ENCODE assay signal across 8 cellular contexts in the genomic region with DNA sequence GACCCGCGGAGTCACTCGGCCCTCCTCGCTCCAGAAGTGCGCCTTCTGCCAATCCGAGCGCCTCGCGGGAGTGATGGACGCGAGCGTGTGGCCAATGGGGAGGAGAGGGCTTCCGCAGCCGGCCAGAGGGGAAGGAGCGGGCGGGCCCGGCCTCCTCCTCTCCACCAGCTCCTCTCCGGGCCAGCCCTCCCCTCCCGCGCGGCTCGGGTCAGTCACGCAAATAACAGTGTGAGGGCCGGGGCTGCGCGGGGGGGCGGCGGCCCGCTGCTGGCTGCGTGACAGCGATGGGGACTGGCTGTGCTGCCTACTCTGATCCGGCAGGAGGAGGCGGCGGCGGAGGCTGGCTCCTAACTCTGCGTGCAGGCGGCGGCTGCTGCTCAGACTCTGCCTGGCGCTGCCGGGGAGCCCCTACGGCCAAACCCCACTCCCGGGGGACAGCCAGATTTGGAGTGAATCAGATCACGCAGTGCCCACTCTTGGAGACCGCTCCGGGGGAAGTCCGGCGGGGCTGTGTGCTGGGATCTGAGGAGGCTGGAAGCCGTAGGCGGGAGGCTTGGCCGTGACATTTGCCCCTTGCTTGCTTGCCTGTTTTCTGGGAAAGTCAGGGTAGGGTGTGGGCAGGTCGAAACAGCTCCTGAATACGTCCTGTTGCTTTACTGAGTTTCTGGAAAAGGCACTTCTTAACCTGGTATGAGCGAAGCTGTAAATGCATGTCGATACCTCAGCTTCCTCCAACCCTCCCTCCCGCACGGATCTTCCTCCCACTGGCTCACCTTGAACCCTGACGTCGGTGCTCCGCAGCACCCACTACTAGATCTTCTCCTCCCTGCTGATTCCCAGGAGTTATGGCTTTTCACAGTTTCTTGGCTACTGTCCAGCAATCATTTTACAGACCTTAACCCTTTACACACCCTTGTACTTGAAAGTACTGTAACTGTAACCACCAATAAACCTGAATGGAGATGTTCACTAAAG.
DNase-seq lines count a peak whose midpoint lies in the region; ATAC-seq and TF ChIP-seq lines count a peak whose summit lies in the region.

No MANE protein-coding gene starts in this region.

- DNase-seq in 8988T (peak; percentile 85), GM10266 (ENCODE audit: extremely low spot score) (no peak), HAP-1 (ENCODE audit: low spot score in 2 of 2) (peak; percentile 64), cortex of kidney (lab: John Stamatoyannopoulos, UW) (peak; percentile 100), left lung (peak in 1 of 2 donors; percentile 99)
- peak in 1 of 2 donors; percentile 95 for DNase-seq in stimulated activated naive CD8-positive, alpha-beta T cell treated with anti-CD3 and anti-CD28 coated beads, Interleukin-15, amount 100 ng/mL, for 72 hours

- H3K4me2 ChIP-seq in Loucy (ENCODE audit: low read depth, low read length, poor library complexity, severe bottlenecking), result peak overlapping the region; percentile 85
- peak overlapping the region; percentile 86 for H3K4me2 ChIP-seq in SU-DHL-6 (ENCODE audit: low read depth, low read length, poor library complexity, severe bottlenecking)

- H3K4me3 Mint-ChIP-seq in stimulated activated naive CD8-positive, alpha-beta T cell treated with anti-CD3 and anti-CD28 coated beads, Interleukin-15, amount 100 ng/mL, for 72 hours, result peak overlapping the region; percentile 90 to 93

- H3K9ac ChIP-seq in Loucy (ENCODE audit: low read depth, low read length, poor library complexity, severe bottlenecking) (peak overlapping the region; percentile 87), SU-DHL-6 (ENCODE audit: low read length) (peak overlapping the region; percentile 90)

- no peaks in the 10 kb centered on the region for H4K20me1 ChIP-seq in Loucy (ENCODE audit: insufficient read depth, low read length, poor library complexity, severe bottlenecking)
- H4K20me1 ChIP-seq in SU-DHL-6 (ENCODE audit: low read depth, low read length), result no peaks in the 10 kb centered on the region

- peaks cover 14% of the 10 kb centered on the region for H3K4me1 ChIP-seq in HAP-1
- peaks cover 25% of the 10 kb centered on the region for H3K4me1 ChIP-seq in Loucy (ENCODE audit: insufficient read depth, low read length, poor library complexity, severe bottlenecking)
- peaks cover 8 to 30% of the 10 kb centered on the region in 2 donors for H3K4me1 ChIP-seq in left lung

- H3K27me3 ChIP-seq in HAP-1 (ENCODE audit: low read depth), result no peaks in the 10 kb centered on the region
- H3K27me3 ChIP-seq in Loucy (ENCODE audit: insufficient read depth, low read length, poor library complexity, severe bottlenecking), result no peaks in the 10 kb centered on the region
- no peaks in the 10 kb centered on the region for H3K27me3 ChIP-seq in SU-DHL-6 (ENCODE audit: low read length)
- no peaks in the 10 kb centered on the region for H3K27me3 ChIP-seq in left lung

- H3K27ac Mint-ChIP-seq in stimulated activated naive CD8-positive, alpha-beta T cell treated with anti-CD3 and anti-CD28 coated beads, Interleukin-15, amount 100 ng/mL, for 72 hours, result peak overlapping the region; percentile 64 to 99

- H3K9me3 Mint-ChIP-seq in stimulated activated naive CD8-positive, alpha-beta T cell treated with anti-CD3 and anti-CD28 coated beads, Interleukin-15, amount 100 ng/mL, for 72 hours, result no peaks in the 10 kb centered on the region

- H3K79me2 ChIP-seq in Loucy (ENCODE audit: insufficient read depth, low read length), result peaks cover 29% of the 10 kb centered on the region
- H3K79me2 ChIP-seq in SU-DHL-6 (ENCODE audit: insufficient read depth, low read length), result peaks cover 17% of the 10 kb centered on the region; the same call in 1 of the 2 replicates

- H3K9me2 ChIP-seq in Loucy (replicated peaks; ENCODE audit: low read depth, low read length) (no peaks in the 10 kb centered on the region), SU-DHL-6 (replicated peaks; ENCODE audit: insufficient read depth, low read length) (no peaks in the 10 kb centered on the region)

- H3K9me3 ChIP-seq in HAP-1 (peaks cover 2% of the 10 kb centered on the region; the same call in 1 of the 2 replicates), Loucy (ENCODE audit: insufficient read depth, low read depth, low read length) (no peaks in the 10 kb centered on the region), SU-DHL-6 (ENCODE audit: insufficient read depth, low read length) (no peaks in the 10 kb centered on the region), left lung (no peaks in the 10 kb centered on the region)

- TF ChIP-seq CTCF in GM10266 (IDR thresholded peaks at IDR 0.05; ENCODE audit: control insufficient read depth, insufficient read depth, low read depth, missing control alignments), result peak; percentile 17
- TF ChIP-seq CTCF in Loucy (conservative IDR thresholded peaks at IDR 0.05; ENCODE audit: low read length), result no peak
- TF ChIP-seq CTCF in SU-DHL-6 (IDR thresholded peaks at IDR 0.05; ENCODE audit: insufficient read depth, low read length, poor library complexity, severe bottlenecking), result no peak
- peak; percentile 34 to 54 for TF ChIP-seq CTCF in left lung (IDR thresholded peaks at IDR 0.05)

- H3F3A ChIP-seq in Loucy (ENCODE audit: low read depth) (peaks cover 9% of the 10 kb centered on the region; the same call in 1 of the 2 replicates), SU-DHL-6 (ENCODE audit: insufficient read depth) (peaks cover 21% of the 10 kb centered on the region; the same call in 1 of the 2 replicates)

- H2AFZ ChIP-seq in Loucy (ENCODE audit: low read length) (peak overlapping the region; percentile 87), SU-DHL-6 (ENCODE audit: low read depth, low read length, severe bottlenecking) (peak overlapping the region; percentile 68)

- ATAC-seq in left lung, result peak; percentile 91
- peak; percentile 61 for ATAC-seq in stimulated activated naive CD8-positive, alpha-beta T cell treated with anti-CD3 and anti-CD28 coated beads, Interleukin-15, amount 100 ng/mL, for 72 hours

- intact Hi-C loops in left lung (cut with DNase I), result loop anchor here in 1 of 2 donors (5.0 to 10.0 kb wide), 2 partner anchors 99 to 113 kb away; a partner anchor contains a TSS

- H3K27me3 Mint-ChIP-seq in stimulated activated naive CD8-positive, alpha-beta T cell treated with anti-CD3 and anti-CD28 coated beads, Interleukin-15, amount 100 ng/mL, for 72 hours, result no peaks in the 10 kb centered on the region

- peak overlapping the region; percentile 31 for H3K27ac ChIP-seq in SU-DHL-6 (ENCODE audit: low read depth, low read length)
- peak overlapping the region; percentile 98 for H3K27ac ChIP-seq in left lung

- no peaks in the 10 kb centered on the region for H3K36me3 ChIP-seq in HAP-1 (replicated peaks)
- no peaks in the 10 kb centered on the region for H3K36me3 ChIP-seq in Loucy (ENCODE audit: insufficient read depth, low read length)
- no peaks in the 10 kb centered on the region; the same call in 1 of the 2 replicates for H3K36me3 ChIP-seq in SU-DHL-6 (ENCODE audit: low read length)
- no peaks in the 10 kb centered on the region for H3K36me3 ChIP-seq in left lung

- peak overlapping the region; percentile 66 for H3K4me3 ChIP-seq in HAP-1
- H3K4me3 ChIP-seq in Loucy (ENCODE audit: low read length, poor library complexity, severe bottlenecking), result peak overlapping the region; percentile 92
- H3K4me3 ChIP-seq in SU-DHL-6 (ENCODE audit: insufficient read depth, low read length, poor library complexity, severe bottlenecking), result peak overlapping the region; percentile 74
- peak overlapping the region; percentile 65 to 69 for H3K4me3 ChIP-seq in left lung

- in situ Hi-C loops in HAP-1 (cut with MboI; ENCODE audit: low sequenced_read_pairs), result no loop called here

- H3K4me1 Mint-ChIP-seq in stimulated activated naive CD8-positive, alpha-beta T cell treated with anti-CD3 and anti-CD28 coated beads, Interleukin-15, amount 100 ng/mL, for 72 hours, result peaks cover 23% of the 10 kb centered on the region

Comparison
In these comparisons a context has a peak if more than half of its experiments do, and no peak if none do; other contexts are left out.
1. CTCF ChIP-seq: peak in GM10266 (single experiment) and left lung (2 of 2); none in Loucy (single experiment) and SU-DHL-6 (single experiment).
2. Peak in every context shown above with its lines, with median percentiles within 50 percentile points of each other: H3K4me3 ChIP-seq.